In the genomic region with DNA sequence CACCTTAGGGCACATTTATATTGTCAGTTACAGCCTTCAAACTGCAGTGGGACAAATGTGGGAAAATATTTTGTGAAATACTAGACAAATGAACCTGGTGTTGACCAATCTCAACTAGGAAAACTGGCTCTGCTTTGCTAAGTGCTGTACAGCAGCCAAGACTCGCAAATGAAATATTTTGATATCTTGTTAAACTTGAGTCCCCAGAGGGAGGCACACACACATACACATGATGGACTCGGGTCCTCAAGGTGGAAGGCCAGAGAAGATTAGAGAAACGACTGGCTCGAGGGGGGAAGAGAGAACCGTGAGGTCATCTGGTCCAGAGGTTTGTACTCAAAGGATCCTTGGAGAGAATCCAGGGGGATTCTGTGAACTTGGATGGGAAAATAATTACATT, we compare ENCODE assay signal across 27 cellular contexts.
DNase-seq lines count a peak whose midpoint lies in the region; ATAC-seq and TF ChIP-seq lines count a peak whose summit lies in the region.
"Had no signal": no experiment of that assay in that cellular context is flagged by ENCODE, and none has a peak within 500 bp of the region (broad histone marks: within the 10 kb centered on the region; RNA-seq: fewer than 3 reads in every experiment).

No MANE protein-coding gene starts in this region.

- peaks cover 54% of the 10 kb centered on the region for H3K4me1 Mint-ChIP-seq in chondrocyte (ENCODE audit: low read depth)
- no peaks in the 10 kb centered on the region for H3K4me1 Mint-ChIP-seq in stimulated activated effector memory CD8-positive, alpha-beta T cell treated with anti-CD3 and anti-CD28 coated beads, Interleukin-12 subunit alpha, Interleukin-12 subunit beta, amount 100 ng/mL, for 72 hours
- H3K4me1 Mint-ChIP-seq: activated CD4-positive, alpha-beta T cell treated with anti-CD3 and anti-CD28 coated beads for 36 hours; activated naive CD8-positive, alpha-beta T cell treated with anti-CD3 and anti-CD28 coated beads, Interleukin-2, amount 10 ng/mL, durations not matched to agents 7 days and 5 days; brain; GM23338; naive B cell had no signal

- H3K27me3 Mint-ChIP-seq in chondrocyte (ENCODE audit: low read depth), result no peaks in the 10 kb centered on the region

- POLR2A ChIA-PET in PC-3 (lab: Charles Lee; ENCODE audit: unreplicated experiment), result no interaction called here

- peak overlapping the region; percentile 16; the same call in 1 of the 2 replicates for H3K27ac ChIP-seq in PC-3 (ENCODE audit: low read length)
- peak overlapping the region; percentile 80 for H3K27ac ChIP-seq in left ventricle myocardium inferior (replicated peaks)
- H3K27ac ChIP-seq: KMS-11, spleen had no signal

- no peaks in the 10 kb centered on the region for H3K79me2 ChIP-seq in PC-3 (ENCODE audit: low read length)

- peaks cover 2% of the 10 kb centered on the region for H3K9me3 Mint-ChIP-seq in chondrocyte (ENCODE audit: low read depth)
- no peaks in the 10 kb centered on the region for H3K9me3 Mint-ChIP-seq in stimulated activated effector memory CD8-positive, alpha-beta T cell treated with anti-CD3 and anti-CD28 coated beads, Interleukin-12 subunit alpha, Interleukin-12 subunit beta, amount 100 ng/mL, for 72 hours
- H3K9me3 Mint-ChIP-seq: activated naive CD8-positive, alpha-beta T cell treated with anti-CD3 and anti-CD28 coated beads, Interleukin-2, amount 10 ng/mL, durations not matched to agents 7 days and 5 days; GM23338 had no signal

- H3K9me3 ChIP-seq in PC-3 (ENCODE audit: low read length), result no peaks in the 10 kb centered on the region
- no peaks in the 10 kb centered on the region for H3K9me3 ChIP-seq in left ventricle myocardium inferior (replicated peaks)
- H3K9me3 ChIP-seq: Caco-2, spleen had no signal

- peak overlapping the region; percentile 11; the same call in 1 of the 2 replicates for H3K4me2 ChIP-seq in PC-3 (ENCODE audit: low read length)
- H3K4me2 ChIP-seq: GM23338, KMS-11 had no signal

- CTCF ChIA-PET in PC-3 (lab: Charles Lee), result no interaction called here

- H3K36me3 Mint-ChIP-seq in chondrocyte (ENCODE audit: low read depth), result peaks cover 1% of the 10 kb centered on the region
- no peaks in the 10 kb centered on the region for H3K36me3 Mint-ChIP-seq in stimulated activated effector memory CD8-positive, alpha-beta T cell treated with anti-CD3 and anti-CD28 coated beads, Interleukin-12 subunit alpha, Interleukin-12 subunit beta, amount 100 ng/mL, for 72 hours
- H3K36me3 Mint-ChIP-seq: activated naive CD8-positive, alpha-beta T cell treated with anti-CD3 and anti-CD28 coated beads, Interleukin-2, amount 10 ng/mL, durations not matched to agents 7 days and 5 days; brain; naive B cell; type B pancreatic cell had no signal

- H3K9me2 ChIP-seq in PC-3 (replicated peaks; ENCODE audit: low read length), result no peaks in the 10 kb centered on the region

- no TSS peak for BruUV-seq in PC-3 (replicated peaks; lab: Mats Ljungman, UMichigan)

- DNase-seq in PC-3 (peak; percentile 64), chondrocyte (ENCODE audit: low spot score) (no peak), left ventricle myocardium inferior (peak; percentile 20), sciatic nerve (ENCODE audit: low spot score) (no peak), DMS153 treated with DMSO at 0.1 percent for 48 hours (lab: John Stamatoyannopoulos, UW; ENCODE audit: unreplicated experiment) (no peak), erythroblast (lab: John Stamatoyannopoulos, UW) (no peak)
- no peak for DNase-seq in stimulated activated effector memory CD8-positive, alpha-beta T cell treated with anti-CD3 and anti-CD28 coated beads, Interleukin-12 subunit alpha, Interleukin-12 subunit beta, amount 100 ng/mL, for 72 hours (ENCODE audit: low spot score in 2 of 2)
- DNase-seq: activated CD4-positive, alpha-beta T cell treated with anti-CD3 and anti-CD28 coated beads for 36 hours; activated effector memory CD4-positive, alpha-beta T cell treated with anti-CD3 and anti-CD28 coated beads, Interleukin-2, amount 50 U/mL, for 16 hours; activated naive CD8-positive, alpha-beta T cell treated with anti-CD3 and anti-CD28 coated beads, Interleukin-2, amount 10 ng/mL, durations not matched to agents 7 days and 5 days; activated T-cell treated with anti-CD3 and anti-CD28 coated beads, Interleukin-2, amount 50 U/mL, for 1 hour; C1 segment of cervical spinal cord; Caco-2; DND-41; effector CD4-positive, alpha-beta T cell; mesendoderm; naive B cell; NCI-H1436; NCI-H774; nucleus accumbens; spleen; stimulated activated CD4-positive, alpha-beta T cell treated with anti-CD3 and anti-CD28 coated beads, Interleukin-2, amount 100 ng/mL, for 48 hours; T-helper 2 cell had no signal

- H3K36me3 ChIP-seq in PC-3 (ENCODE audit: low read depth, low read length) (no peaks in the 10 kb centered on the region), left ventricle myocardium inferior (no peaks in the 10 kb centered on the region)
- H3K36me3 ChIP-seq: spleen had no signal

- no peak overlapping the region for H2AFZ ChIP-seq in PC-3 (ENCODE audit: low read length)

- intact Hi-C loops in PC-3 (cut with micrococcal nuclease) (no loop called here), left ventricle myocardium inferior (cut with micrococcal nuclease) (loop anchor here (10.0 kb wide), 1 partner anchor 124 kb away; no protein-coding TSS in a partner anchor), sciatic nerve (cut with DNase I) (no loop called here)

- TF ChIP-seq POLR2A in erythroblast (IDR thresholded peaks at IDR 0.05; ENCODE audit: low read length), result no peak

- ATAC-seq in PC-3, result peak; percentile 61
- peak; percentile 59 for ATAC-seq in sciatic nerve
- ATAC-seq in stimulated activated effector memory CD8-positive, alpha-beta T cell treated with anti-CD3 and anti-CD28 coated beads, Interleukin-12 subunit alpha, Interleukin-12 subunit beta, amount 100 ng/mL, for 72 hours, result no peak
- ATAC-seq: activated CD4-positive, alpha-beta T cell treated with anti-CD3 and anti-CD28 coated beads for 36 hours; GM23338 had no signal

- H3K4me1 ChIP-seq in PC-3 (ENCODE audit: insufficient read depth, low read length) (peaks cover 15% of the 10 kb centered on the region), left ventricle myocardium inferior (peaks cover 36% of the 10 kb centered on the region)
- H3K4me1 ChIP-seq: Caco-2 had no signal

- peak overlapping the region; percentile 17 for H3K4me3 Mint-ChIP-seq in chondrocyte (ENCODE audit: unreplicated experiment)
- no peak overlapping the region for H3K4me3 Mint-ChIP-seq in stimulated activated effector memory CD8-positive, alpha-beta T cell treated with anti-CD3 and anti-CD28 coated beads, Interleukin-12 subunit alpha, Interleukin-12 subunit beta, amount 100 ng/mL, for 72 hours
- H3K4me3 Mint-ChIP-seq: activated CD4-positive, alpha-beta T cell treated with anti-CD3 and anti-CD28 coated beads for 36 hours; activated naive CD8-positive, alpha-beta T cell treated with anti-CD3 and anti-CD28 coated beads, Interleukin-2, amount 10 ng/mL, durations not matched to agents 7 days and 5 days; brain; GM23338; naive B cell; type B pancreatic cell had no signal

- TF ChIP-seq CTCF in PC-3 (conservative IDR thresholded peaks at IDR 0.05; ENCODE audit: low read depth, low read length) (no peak), chondrocyte (IDR thresholded peaks at IDR 0.05) (no peak), left ventricle myocardium inferior (IDR thresholded peaks at IDR 0.05; ENCODE audit: borderline replicate concordance) (no peak)

- H3K27me3 ChIP-seq in PC-3 (ENCODE audit: low read length), result no peaks in the 10 kb centered on the region
- no peaks in the 10 kb centered on the region for H3K27me3 ChIP-seq in left ventricle myocardium inferior (ENCODE audit: low read depth)
- H3K27me3 ChIP-seq: spleen had no signal

- no peaks in the 10 kb centered on the region for H3F3A ChIP-seq in PC-3 (ENCODE audit: low read length, unreplicated experiment)

- H3K4me3 ChIP-seq in PC-3 (ENCODE audit: low read length), result no peak overlapping the region
- H3K4me3 ChIP-seq in left ventricle myocardium inferior, result no peak overlapping the region
- H3K4me3 ChIP-seq: GM23338, spleen had no signal

- H3K9ac ChIP-seq in PC-3 (ENCODE audit: low read length), result no peak overlapping the region
- H3K9ac ChIP-seq: KMS-11 had no signal

- H4K20me1 ChIP-seq in PC-3 (ENCODE audit: low read length), result no peaks in the 10 kb centered on the region

- peak overlapping the region; percentile 94 for H3K27ac Mint-ChIP-seq in chondrocyte (ENCODE audit: unreplicated experiment)
- no peak overlapping the region for H3K27ac Mint-ChIP-seq in stimulated activated effector memory CD8-positive, alpha-beta T cell treated with anti-CD3 and anti-CD28 coated beads, Interleukin-12 subunit alpha, Interleukin-12 subunit beta, amount 100 ng/mL, for 72 hours
- H3K27ac Mint-ChIP-seq: activated CD4-positive, alpha-beta T cell treated with anti-CD3 and anti-CD28 coated beads for 36 hours; activated naive CD8-positive, alpha-beta T cell treated with anti-CD3 and anti-CD28 coated beads, Interleukin-2, amount 10 ng/mL, durations not matched to agents 7 days and 5 days; brain; GM23338; naive B cell; type B pancreatic cell had no signal

Comparison
In these comparisons a context has a peak if more than half of its experiments do, and no peak if none do; other contexts are left out.
1. DNase-seq: peak in PC-3 (single experiment) and left ventricle myocardium inferior (single experiment); none in chondrocyte (single experiment), sciatic nerve (single experiment), DMS153 treated with DMSO at 0.1 percent for 48 hours (single experiment), erythroblast (0 of 2) and stimulated activated effector memory CD8-positive, alpha-beta T cell treated with anti-CD3 and anti-CD28 coated beads, Interleukin-12 subunit alpha, Interleukin-12 subunit beta, amount 100 ng/mL, for 72 hours (0 of 2).